In genomic region chr16:11405331-11406176, GRCh38 we compare ENCODE assay signal across 8 cellular contexts.
DNase-seq lines count a peak whose midpoint lies in the region; ATAC-seq, FAIRE-seq and TF ChIP-seq lines count a peak whose summit lies in the region.

No MANE protein-coding gene starts in this region.

- H3K9me3 ChIP-seq in A673 (ENCODE audit: low read depth, low read length, poor library complexity, severe bottlenecking) (no peaks in the 10 kb centered on the region), right lobe of liver (no peaks in the 10 kb centered on the region), tibial artery (no peaks in the 10 kb centered on the region)

- ATAC-seq in activated naive CD8-positive, alpha-beta T cell treated with anti-CD3 and anti-CD28 coated beads, Interleukin-2, amount 10 ng/mL, durations not matched to agents 7 days and 5 days (ENCODE audit: low read depth), result peak; percentile 53
- ATAC-seq in right lobe of liver, result peak in 3 of 4 donors; percentile 13 to 40 (median 23)
- no peak for ATAC-seq in GM18511 (IDR thresholded peaks at IDR 0.05; ENCODE audit: unreplicated experiment)

- peak; percentile 33 for FAIRE-seq in GM18507 (lab: Jason Lieb, UNC)

- no peaks in the 10 kb centered on the region for H3K36me3 Mint-ChIP-seq in activated naive CD8-positive, alpha-beta T cell treated with anti-CD3 and anti-CD28 coated beads, Interleukin-2, amount 10 ng/mL, durations not matched to agents 7 days and 5 days

- no peak overlapping the region for H3K4me3 Mint-ChIP-seq in activated naive CD8-positive, alpha-beta T cell treated with anti-CD3 and anti-CD28 coated beads, Interleukin-2, amount 10 ng/mL, durations not matched to agents 7 days and 5 days

- intact Hi-C loops in A673 (cut with micrococcal nuclease; ENCODE audit: unreplicated experiment), result loop anchor here (2.0 to 10.0 kb wide), 4 partner anchors 129 to 663 kb away; no protein-coding TSS in a partner anchor
- intact Hi-C loops in right lobe of liver (cut with DNase I), result loop anchor here in 1 of 2 donors (10.0 kb wide), 1 partner anchor 239 kb away; no protein-coding TSS in a partner anchor
- intact Hi-C loops in tibial artery (cut with DNase I; ENCODE audit: low total_unique reads), result loop anchor here (2.0 to 10.0 kb wide), 2 partner anchors 237 to 409 kb away; no protein-coding TSS in a partner anchor

- H3K4me3 ChIP-seq in A673 (ENCODE audit: low read depth, low read length, poor library complexity, severe bottlenecking) (no peak overlapping the region), right lobe of liver (no peak overlapping the region), tibial artery (no peak overlapping the region)

- no peak for TF ChIP-seq POLR2A in right lobe of liver (IDR thresholded peaks at IDR 0.05)

- DNase-seq in A673 (ENCODE audit: low spot score) (peak; percentile 32), GM18507 (ENCODE audit: extremely low spot score, insufficient read length, low read depth) (no peak), RWPE1 (ENCODE audit: low spot score) (no peak), right lobe of liver (no peak), tibial artery (no peak), NCI-H226 (no peak)
- peak; percentile 70 for DNase-seq in activated naive CD8-positive, alpha-beta T cell treated with anti-CD3 and anti-CD28 coated beads, Interleukin-2, amount 10 ng/mL, durations not matched to agents 7 days and 5 days

- H3K4me1 Mint-ChIP-seq in activated naive CD8-positive, alpha-beta T cell treated with anti-CD3 and anti-CD28 coated beads, Interleukin-2, amount 10 ng/mL, durations not matched to agents 7 days and 5 days, result peaks cover 4% of the 10 kb centered on the region

- 60% methylated on average over 4 of the region's 11 CpGs for WGBS in right lobe of liver (ENCODE audit: insufficient coverage, low coverage, low lambda C conversion rate, missing lambda C conversion rate)

- CTCF ChIA-PET in A673 (lab: Charles Lee) (interaction anchor here (1.1 to 1.6 kb wide), 2 partner anchors 9 to 309 kb away, joined by 3 to 4 read pairs; no protein-coding TSS in a partner anchor), RWPE1 (lab: Yijun Ruan, JAX) (interaction anchor here (1.0 to 1.1 kb wide), 2 partner anchors 9 to 21 kb away, joined by 3 to 4 read pairs; no protein-coding TSS in a partner anchor)

- no peaks in the 10 kb centered on the region for H3K36me3 ChIP-seq in A673 (ENCODE audit: insufficient read depth, low read length, poor library complexity, severe bottlenecking)
- H3K36me3 ChIP-seq in right lobe of liver, result no peaks in the 10 kb centered on the region
- no peaks in the 10 kb centered on the region for H3K36me3 ChIP-seq in tibial artery

- H3K4me1 ChIP-seq in A673 (ENCODE audit: insufficient read depth, low read length, poor library complexity, severe bottlenecking) (peaks cover 12% of the 10 kb centered on the region), right lobe of liver (peaks cover 0 to 9% (median 0%) of the 10 kb centered on the region in 4 donors), tibial artery (peaks cover 0 to 2% (median under 1%) of the 10 kb centered on the region in 4 donors)

- BruUV-seq in A673 (replicated peaks; lab: Mats Ljungman, UMichigan), result no TSS peak

- H3K9me3 Mint-ChIP-seq in activated naive CD8-positive, alpha-beta T cell treated with anti-CD3 and anti-CD28 coated beads, Interleukin-2, amount 10 ng/mL, durations not matched to agents 7 days and 5 days, result no peaks in the 10 kb centered on the region

- TF ChIP-seq CTCF in A673 (conservative IDR thresholded peaks at IDR 0.05; ENCODE audit: low read depth, low read length), result peak; percentile 69
- TF ChIP-seq CTCF in RWPE1 (conservative IDR thresholded peaks at IDR 0.05; ENCODE audit: low read depth), result peak; percentile 48
- peak; percentile 44 to 62 (median 53) for TF ChIP-seq CTCF in right lobe of liver (IDR thresholded peaks at IDR 0.05)
- TF ChIP-seq CTCF in tibial artery (IDR thresholded peaks at IDR 0.05), result peak; percentile 41 to 58

- H3K27ac Mint-ChIP-seq in activated naive CD8-positive, alpha-beta T cell treated with anti-CD3 and anti-CD28 coated beads, Interleukin-2, amount 10 ng/mL, durations not matched to agents 7 days and 5 days, result no peak overlapping the region

- H3K27me3 ChIP-seq in A673 (replicated peaks; ENCODE audit: insufficient read depth, low read depth, low read length, poor library complexity), result no peaks in the 10 kb centered on the region
- no peaks in the 10 kb centered on the region for H3K27me3 ChIP-seq in right lobe of liver
- no peaks in the 10 kb centered on the region for H3K27me3 ChIP-seq in tibial artery

- POLR2A ChIA-PET in A673 (lab: Charles Lee; ENCODE audit: low non-redundant PET) (no interaction called here), RWPE1 (lab: Yijun Ruan, JAX; ENCODE audit: low non-redundant PET) (no interaction called here)
- POLR2A ChIA-PET in activated naive CD8-positive, alpha-beta T cell treated with anti-CD3 and anti-CD28 coated beads, Interleukin-2, amount 10 ng/mL, durations not matched to agents 7 days and 5 days (lab: Charles Lee), result no interaction called here

- H3K27ac ChIP-seq in A673 (ENCODE audit: low read depth, low read length, poor library complexity, severe bottlenecking), result no peak overlapping the region
- H3K27ac ChIP-seq in RWPE1, result no peak overlapping the region
- no peak overlapping the region for H3K27ac ChIP-seq in right lobe of liver
- H3K27ac ChIP-seq in tibial artery, result no peak overlapping the region

- no peaks in the 10 kb centered on the region for H3K27me3 Mint-ChIP-seq in activated naive CD8-positive, alpha-beta T cell treated with anti-CD3 and anti-CD28 coated beads, Interleukin-2, amount 10 ng/mL, durations not matched to agents 7 days and 5 days

Comparison
In these comparisons a context has a peak if more than half of its experiments do, and no peak if none do; other contexts are left out.
1. DNase-seq: peak in A673 (single experiment) and activated naive CD8-positive, alpha-beta T cell treated with anti-CD3 and anti-CD28 coated beads, Interleukin-2, amount 10 ng/mL, durations not matched to agents 7 days and 5 days (single experiment); none in GM18507 (single experiment), RWPE1 (single experiment), right lobe of liver (0 of 3), tibial artery (0 of 2) and NCI-H226 (single experiment).
2. Peak in every context shown above with its lines, with median percentiles within 50 percentile points of each other: CTCF ChIP-seq.